ENCODE assay signal across 30 cellular contexts in genomic region chr10:11879387-11880168, GRCh38. TPM values are rescaled to one million over a fixed set of nuclear protein-coding genes. Genes with fewer than 3 reads are reported as not detected.
A peak's percentile ranks its signal among the peaks of the same experiment; 100 is the strongest.
DNase-seq lines count a peak whose midpoint lies in the region; ATAC-seq, FAIRE-seq and TF ChIP-seq lines count a peak whose summit lies in the region.
"Had no signal": no experiment of that assay in that cellular context is flagged by ENCODE, and none has a peak within 500 bp of the region (broad histone marks: within the 10 kb centered on the region; RNA-seq: fewer than 3 reads in every experiment).

No MANE protein-coding gene starts in this region.

- no peak overlapping the region for H4K5ac ChIP-seq in IMR-90 (ENCODE audit: low read depth, low read length)

- H3K36me3 Mint-ChIP-seq in central memory CD8-positive, alpha-beta T cell (ENCODE audit: insufficient read depth): no peaks in the 10 kb centered on the region
- no peaks in the 10 kb centered on the region for H3K36me3 Mint-ChIP-seq in mesothelial cell of epicardium
- H3K36me3 Mint-ChIP-seq: activated naive CD8-positive, alpha-beta T cell treated with anti-CD3 and anti-CD28 coated beads, Interleukin-2, amount 10 ng/mL, durations not matched to agents 7 days and 5 days had no signal

- H3K4ac ChIP-seq in IMR-90 (ENCODE audit: low read depth, low read length): no peak overlapping the region

- no peak overlapping the region for H3K4me3 Mint-ChIP-seq in central memory CD8-positive, alpha-beta T cell
- H3K4me3 Mint-ChIP-seq in mesothelial cell of epicardium: no peak overlapping the region
- H3K4me3 Mint-ChIP-seq: activated CD4-positive, alpha-beta T cell treated with anti-CD3 and anti-CD28 coated beads, Interleukin-2, amount 10 ng/mL, durations not matched to agents 24 days and 14 days; activated naive CD8-positive, alpha-beta T cell treated with anti-CD3 and anti-CD28 coated beads, Interleukin-2, amount 10 ng/mL, durations not matched to agents 7 days and 5 days; effector memory CD8-positive, alpha-beta T cell; HFFc6 had no signal

- no peak for TF ChIP-seq RAD21 in IMR-90 (IDR thresholded peaks at IDR 0.05; ENCODE audit: low read length)

- POLR2A ChIA-PET in IMR-90 (lab: Charles Lee; ENCODE audit: unreplicated experiment): no interaction called here
- POLR2A ChIA-PET in HEK293T (lab: Yijun Ruan, JAX): interaction anchor here (1.1 kb wide), 1 partner anchor 163 kb away, joined by 3 read pairs; no protein-coding TSS in a partner anchor

- H3K14ac ChIP-seq in IMR-90 (replicated peaks; ENCODE audit: low read depth, low read length): no peak overlapping the region

- H4K20me1 ChIP-seq in IMR-90 (ENCODE audit: insufficient read depth, low read length): no peaks in the 10 kb centered on the region
- H4K20me1 ChIP-seq: BLaER1 treated with 17β-estradiol and CSF1 and Interleukin-3, amounts not matched to agents 10 nM and 100 nM had no signal

- H2BK5ac ChIP-seq in IMR-90 (ENCODE audit: low read depth, low read length, poor library complexity, severe bottlenecking): no peak overlapping the region

- CTCF ChIA-PET in IMR-90 (lab: Yijun Ruan, JAX) (interaction anchor here (0.7 kb wide), 1 partner anchor 72 kb away, joined by 3 read pairs; no protein-coding TSS in a partner anchor), HEK293T (lab: Yijun Ruan, JAX) (no interaction called here)

- ATAC-seq in IMR-90 (ENCODE audit: low read depth): no peak
- ATAC-seq in central memory CD8-positive, alpha-beta T cell (replicated peaks; ENCODE audit: extremely low read depth, poor library complexity, severe bottlenecking): no peak
- ATAC-seq: effector memory CD8-positive, alpha-beta T cell; left colon; right lobe of liver had no signal

- H3K36me3 ChIP-seq in IMR-90 (ENCODE audit: control insufficient read depth, insufficient read depth, low read length) (no peaks in the 10 kb centered on the region), thyroid gland (no peaks in the 10 kb centered on the region)
- H3K36me3 ChIP-seq: BLaER1 treated with 17β-estradiol and CSF1 and Interleukin-3, amounts not matched to agents 10 nM and 100 nM; esophagus muscularis mucosa; right lobe of liver; transverse colon had no signal

- H3K4me1 Mint-ChIP-seq in central memory CD8-positive, alpha-beta T cell: peaks cover 17% of the 10 kb centered on the region
- peaks cover 48% of the 10 kb centered on the region for H3K4me1 Mint-ChIP-seq in mesothelial cell of epicardium

- no peaks in the 10 kb centered on the region for H3K79me1 ChIP-seq in IMR-90 (ENCODE audit: low read depth in 1 of 2, low read length in 2 of 2)

- no peak overlapping the region for H3K9ac ChIP-seq in IMR-90 (ENCODE audit: low read depth, low read length)
- H3K9ac ChIP-seq: BLaER1 treated with 17β-estradiol and CSF1 and Interleukin-3, amounts not matched to agents 10 nM and 100 nM had no signal

- H3K27ac ChIP-seq in IMR-90 (ENCODE audit: insufficient read depth, low read length) (no peak overlapping the region), thyroid gland (peak overlapping the region; percentile 99 to 100 (median 99))
- H3K27ac ChIP-seq: BLaER1 treated with 17β-estradiol and CSF1 and Interleukin-3, amounts not matched to agents 10 nM and 100 nM; esophagus muscularis mucosa; right lobe of liver; transverse colon had no signal

- H3K9me3 Mint-ChIP-seq in central memory CD8-positive, alpha-beta T cell: no peaks in the 10 kb centered on the region
- H3K9me3 Mint-ChIP-seq in mesothelial cell of epicardium: no peaks in the 10 kb centered on the region
- H3K9me3 Mint-ChIP-seq: activated CD4-positive, alpha-beta T cell treated with anti-CD3 and anti-CD28 coated beads, Interleukin-2, amount 10 ng/mL, durations not matched to agents 24 days and 14 days; activated naive CD8-positive, alpha-beta T cell treated with anti-CD3 and anti-CD28 coated beads, Interleukin-2, amount 10 ng/mL, durations not matched to agents 7 days and 5 days; effector memory CD8-positive, alpha-beta T cell; HFFc6 had no signal

- H3K27ac Mint-ChIP-seq in central memory CD8-positive, alpha-beta T cell (ENCODE audit: low read depth): peak overlapping the region; percentile 29
- peak overlapping the region; percentile 79 for H3K27ac Mint-ChIP-seq in mesothelial cell of epicardium
- H3K27ac Mint-ChIP-seq: activated CD4-positive, alpha-beta T cell treated with anti-CD3 and anti-CD28 coated beads, Interleukin-2, amount 10 ng/mL, durations not matched to agents 24 days and 14 days; activated naive CD8-positive, alpha-beta T cell treated with anti-CD3 and anti-CD28 coated beads, Interleukin-2, amount 10 ng/mL, durations not matched to agents 7 days and 5 days; HFFc6 had no signal

- no peaks in the 10 kb centered on the region for H3K27me3 Mint-ChIP-seq in central memory CD8-positive, alpha-beta T cell
- H3K27me3 Mint-ChIP-seq in mesothelial cell of epicardium (ENCODE audit: low read depth): no peaks in the 10 kb centered on the region
- H3K27me3 Mint-ChIP-seq: effector memory CD8-positive, alpha-beta T cell had no signal

- dilution Hi-C loops in IMR-90 (cut with HindIII; ENCODE audit: low sequenced_read_pairs, unreplicated experiment): no loop called here

- peaks cover 29% of the 10 kb centered on the region for H3K9me1 ChIP-seq in IMR-90 (ENCODE audit: insufficient read depth, low read length)

- no peak overlapping the region for H3K56ac ChIP-seq in IMR-90 (ENCODE audit: extremely low read depth, insufficient read depth, low read length)

- no peak overlapping the region for H3K4me3 ChIP-seq in IMR-90 (ENCODE audit: insufficient read depth, low read depth, low read length)
- H3K4me3 ChIP-seq in thyroid gland (replicated peaks in 1 of 3): no peak overlapping the region
- H3K4me3 ChIP-seq: BLaER1 treated with 17β-estradiol and CSF1 and Interleukin-3, amounts not matched to agents 10 nM and 100 nM; esophagus muscularis mucosa; right lobe of liver; transverse colon had no signal

- TF ChIP-seq CTCF in IMR-90 (conservative IDR thresholded peaks at IDR 0.05; ENCODE audit: low read depth, low read length) (no peak), mesothelial cell of epicardium (IDR thresholded peaks at IDR 0.05; ENCODE audit: unreplicated experiment) (no peak), thyroid gland (IDR thresholded peaks at IDR 0.05) (no peak)

- no peak for FAIRE-seq in frontal cortex (lab: Jason Lieb, UNC)
- FAIRE-seq: astrocyte had no signal

- no peak overlapping the region for H2BK120ac ChIP-seq in IMR-90 (ENCODE audit: low read depth, low read length)

- H3K4me1 ChIP-seq in IMR-90 (ENCODE audit: control insufficient read depth, insufficient read depth, low read length) (peaks cover 22% of the 10 kb centered on the region), thyroid gland (peaks cover 40 to 68% of the 10 kb centered on the region in 2 donors)

- BruUV-seq in IMR-90 (replicated peaks; lab: Mats Ljungman, UMichigan): no TSS peak

- no peak overlapping the region for H2AK9ac ChIP-seq in IMR-90 (replicated peaks; ENCODE audit: low read depth, low read length, poor library complexity)

- no peak for TF ChIP-seq POLR2A in IMR-90 (IDR thresholded peaks at IDR 0.05; ENCODE audit: low read depth, low read length)
- no peak for TF ChIP-seq POLR2A in thyroid gland (IDR thresholded peaks at IDR 0.05)

- H3K4me2 ChIP-seq in IMR-90 (ENCODE audit: low read depth, low read length): no peak overlapping the region

- no peak overlapping the region for H3K23ac ChIP-seq in IMR-90 (ENCODE audit: low read depth, low read length)

- WGBS in IMR-90 (ENCODE audit: extremely low coverage in 2 of 2, insufficient read length in 1 of 2), 2 experiments: 80% methylated on average over 7 of the region's 16 CpGs; no CpG with 5 or more reads in 1 of the 2 experiments
- WGBS in thyroid gland, 2 donors: 85 to 86% methylated on average over 10 to 11 of the region's 16 CpGs

- intact Hi-C loops in IMR-90 (cut with micrococcal nuclease) (no loop called here), thyroid gland (cut with DNase I) (no loop called here)

- 0 out of 2 replicates have a peak overlapping the region, but pooled peaks have one; percentile 18 for H2AK5ac ChIP-seq in IMR-90 (ENCODE audit: low read depth, low read length)

- in situ Hi-C loops in IMR-90 (cut with MboI; ENCODE audit: low sequenced_read_pairs): no loop called here

- no peak overlapping the region for H4K91ac ChIP-seq in IMR-90 (ENCODE audit: insufficient read depth, low read depth, low read length)

- no peak overlapping the region for H2BK15ac ChIP-seq in IMR-90 (ENCODE audit: low read depth, low read length)

- no peak overlapping the region for H2AFZ ChIP-seq in IMR-90 (replicated peaks; ENCODE audit: low read length, poor library complexity)

- no peak for DNase-seq in IMR-90
- no peak for DNase-seq in central memory CD8-positive, alpha-beta T cell (ENCODE audit: low spot score in 2 of 2)
- DNase-seq in mesothelial cell of epicardium (ENCODE audit: low spot score in 2 of 2, unreplicated experiment in 2 of 2): no peak
- peak; percentile 57 to 71 for DNase-seq in thyroid gland
- no peak for DNase-seq in HEK293T (ENCODE audit: extremely low spot score)
- no peak for DNase-seq in activated effector memory CD4-positive, alpha-beta T cell treated with anti-CD3 and anti-CD28 coated beads, Interleukin-2, amount 50 U/mL, for 16 hours
- no peak for DNase-seq in frontal cortex (ENCODE audit: low spot score in 2 of 2)
- DNase-seq: activated CD4-positive, alpha-beta T cell treated with anti-CD3 and anti-CD28 coated beads, Interleukin-2, amount 10 ng/mL, durations not matched to agents 24 days and 14 days; activated effector memory CD4-positive, alpha-beta T cell treated with Interleukin-2 at 50 U/mL for 16 hours; activated naive CD8-positive, alpha-beta T cell treated with anti-CD3 and anti-CD28 coated beads, Interleukin-2, amount 10 ng/mL, durations not matched to agents 7 days and 5 days; activated T-cell treated with anti-CD3 and anti-CD28 coated beads, Interleukin-2, amount 50 U/mL, for 1 hour; DMS79; effector memory CD8-positive, alpha-beta T cell; foreskin melanocyte; GDM1; HFFc6; KBM-7; left colon; mammary epithelial cell; NCI-H1092; NCI-H187; NCI-H82; stimulated activated CD4-positive, alpha-beta T cell treated with anti-CD3 and anti-CD28 coated beads, Interleukin-12 subunit alpha, Interleukin-12 subunit beta, amount 100 ng/mL, for 4 hours; stimulated activated CD4-positive, alpha-beta T cell treated with anti-CD3 and anti-CD28 coated beads, Interleukin-2, amount 100 ng/mL, for 48 hours; T1000; transverse colon had no signal

- no peak overlapping the region for H3K18ac ChIP-seq in IMR-90 (ENCODE audit: low read depth, low read length)

- no peaks in the 10 kb centered on the region for H3K9me3 ChIP-seq in IMR-90 (ENCODE audit: control insufficient read depth, insufficient read depth, low read length)
- no peaks in the 10 kb centered on the region for H3K9me3 ChIP-seq in thyroid gland
- H3K9me3 ChIP-seq: BLaER1 treated with 17β-estradiol and CSF1 and Interleukin-3, amounts not matched to agents 10 nM and 100 nM; esophagus muscularis mucosa; right lobe of liver; transverse colon had no signal

- no peaks in the 10 kb centered on the region for H3K27me3 ChIP-seq in IMR-90 (ENCODE audit: control insufficient read depth, insufficient read depth, low read length)
- no peaks in the 10 kb centered on the region for H3K27me3 ChIP-seq in thyroid gland
- H3K27me3 ChIP-seq: BLaER1 treated with 17β-estradiol and CSF1 and Interleukin-3, amounts not matched to agents 10 nM and 100 nM; esophagus muscularis mucosa; right lobe of liver; transverse colon had no signal

- no peak overlapping the region for H2BK20ac ChIP-seq in IMR-90 (ENCODE audit: low read depth, low read length)

- H4K8ac ChIP-seq in IMR-90 (ENCODE audit: low read depth in 2 of 2, low read length in 2 of 2): no peak overlapping the region

RNA-seq across cellular contexts. Expression of gene PROSER2, which starts 56.4 kb away (rescaled TPM):
- total RNA-seq in IMR-90 (2012; rRNA removed) (1.4 TPM in 2 replicates), mesothelial cell of epicardium (16.9 to 17.8 TPM (median 17.6 TPM) in 3 replicates), thyroid gland (10 to 100 TPM; 11.5 to 19.8 (median 13.4) TPM), frontal cortex (0.41 TPM)
- 2.0 and 2.1 TPM in 2 replicates for polyA plus RNA-seq in IMR-90 (2012; rRNA removed)
- 2.3 and 2.7 TPM in 2 replicates for polyA plus RNA-seq in IMR-90 (2012; cell fraction: cytosol; rRNA removed)
- 1.8 and 3.5 TPM in 2 replicates for polyA plus RNA-seq in IMR-90 (2012; cell fraction: nucleus; rRNA removed; ENCODE audit: low replicate concordance)

Comparison
In these comparisons a context has a peak if more than half of its experiments do, and no peak if none do; other contexts are left out.
1. DNase-seq: peak in thyroid gland (2 of 2); none in IMR-90 (single experiment), central memory CD8-positive, alpha-beta T cell (0 of 2), mesothelial cell of epicardium (0 of 2), HEK293T (single experiment), activated effector memory CD4-positive, alpha-beta T cell treated with anti-CD3 and anti-CD28 coated beads, Interleukin-2, amount 50 U/mL, for 16 hours (single experiment) and frontal cortex (0 of 2).